9 cellular contexts compared by ENCODE assay signal in the genomic region with DNA sequence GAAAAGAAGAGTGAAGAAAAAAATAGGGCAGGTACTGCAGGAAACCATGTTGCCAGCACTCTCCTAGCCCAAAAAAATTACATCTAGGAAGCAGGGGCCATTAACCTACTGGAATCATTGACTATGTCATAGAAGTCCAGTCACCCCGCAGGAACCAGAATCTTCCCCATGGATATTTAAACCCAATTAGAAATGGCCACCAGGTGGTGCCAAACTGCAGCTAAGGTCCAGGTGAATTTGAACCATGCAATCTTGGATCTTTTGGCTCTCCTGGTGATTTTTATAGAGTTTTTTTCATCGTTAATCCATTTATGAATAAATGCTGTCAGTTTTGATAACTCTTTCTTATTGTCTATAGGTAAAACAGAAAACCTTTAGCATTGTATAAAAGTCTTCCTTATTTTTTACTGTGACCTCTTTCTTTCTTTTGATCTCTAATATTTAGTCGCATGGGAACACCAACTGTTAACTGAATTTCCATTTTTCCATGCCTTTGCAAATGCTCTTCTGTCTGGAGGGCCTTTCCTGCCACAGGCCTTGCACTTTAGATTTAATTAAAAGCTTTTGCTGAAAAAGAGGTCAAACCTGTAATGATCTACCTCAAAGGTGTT.
DNase-seq lines count a peak whose midpoint lies in the region; ATAC-seq and TF ChIP-seq lines count a peak whose summit lies in the region.
"Had no signal": no experiment of that assay in that cellular context is flagged by ENCODE, and none has a peak within 500 bp of the region (broad histone marks: within the 10 kb centered on the region; RNA-seq: fewer than 3 reads in every experiment).

No MANE protein-coding gene starts in this region.

- no peak overlapping the region for H2BK5ac ChIP-seq in mesenchymal stem cell (ENCODE audit: low read depth, low read length, poor library complexity, severe bottlenecking)

- H3K27me3 ChIP-seq in mesenchymal stem cell (ENCODE audit: control insufficient read depth in 1 of 2, insufficient read depth in 1 of 2, low read length in 2 of 2): no peaks in the 10 kb centered on the region
- H3K27me3 ChIP-seq: neutrophil had no signal

- H3K79me1 ChIP-seq in mesenchymal stem cell (replicated peaks; ENCODE audit: low read length, poor library complexity, severe bottlenecking): no peaks in the 10 kb centered on the region

- H3K9me3 ChIP-seq in mesenchymal stem cell (ENCODE audit: control insufficient read depth, low read length): no peaks in the 10 kb centered on the region
- H3K9me3 ChIP-seq: neutrophil had no signal

- no peak overlapping the region for H3K9ac ChIP-seq in mesenchymal stem cell (ENCODE audit: low read length)

- H3K36me3 ChIP-seq in mesenchymal stem cell (ENCODE audit: control insufficient read depth in 1 of 2, insufficient read depth in 2 of 2, low read depth in 1 of 2, low read length in 2 of 2): no peaks in the 10 kb centered on the region
- H3K36me3 ChIP-seq: neutrophil had no signal

- H2AK5ac ChIP-seq in mesenchymal stem cell (ENCODE audit: low read length, severe bottlenecking): no peak overlapping the region

- no peak overlapping the region for H3K4ac ChIP-seq in mesenchymal stem cell (ENCODE audit: low read depth in 1 of 2, low read length in 2 of 2)

- TF ChIP-seq CTCF in cardiac fibroblast (IDR thresholded peaks at IDR 0.05; ENCODE audit: low read depth, low read length): peak; percentile 38

- ATAC-seq in GM18868 (IDR thresholded peaks at IDR 0.05; ENCODE audit: unreplicated experiment) (peak; percentile 71), GM21526 (IDR thresholded peaks at IDR 0.05; ENCODE audit: low FRiP score, unreplicated experiment) (no peak), GM21576 (IDR thresholded peaks at IDR 0.05; ENCODE audit: unreplicated experiment) (no peak)

- WGBS in mesenchymal stem cell: 100% methylated on average over 2 of the region's 3 CpGs

- no peak overlapping the region for H3K4me2 ChIP-seq in mesenchymal stem cell (ENCODE audit: low read length, poor library complexity, severe bottlenecking)

- no peak overlapping the region for H4K8ac ChIP-seq in mesenchymal stem cell (ENCODE audit: low read length)

- no peak overlapping the region for H3K23ac ChIP-seq in mesenchymal stem cell (ENCODE audit: low read length in 2 of 2)

- H2AFZ ChIP-seq in mesenchymal stem cell (ENCODE audit: low read depth, low read length): no peak overlapping the region

- no peak overlapping the region for H3K27ac ChIP-seq in mesenchymal stem cell (ENCODE audit: low read length, poor library complexity, severe bottlenecking)
- H3K27ac ChIP-seq: neutrophil had no signal

- no peak overlapping the region for H2BK120ac ChIP-seq in mesenchymal stem cell (ENCODE audit: low read depth, low read length)

- H3K18ac ChIP-seq in mesenchymal stem cell (ENCODE audit: low read depth in 1 of 2, low read length in 2 of 2): no peak overlapping the region

- H3K14ac ChIP-seq in mesenchymal stem cell (ENCODE audit: low read length in 2 of 2): no peak overlapping the region

- H2BK15ac ChIP-seq in mesenchymal stem cell (ENCODE audit: low read depth, poor library complexity, severe bottlenecking): no peak overlapping the region

- no peaks in the 10 kb centered on the region for H3K4me1 ChIP-seq in mesenchymal stem cell (ENCODE audit: control insufficient read depth, insufficient read depth, low read depth, low read length)

- H4K91ac ChIP-seq in mesenchymal stem cell (ENCODE audit: low read length): no peak overlapping the region

- no peak overlapping the region for H2BK12ac ChIP-seq in mesenchymal stem cell (ENCODE audit: low read length in 2 of 2)

- H3K4me3 ChIP-seq in cardiac fibroblast (replicated peaks in 1 of 2; ENCODE audit: low read depth in 2 of 2, low read length in 2 of 2) (no peak overlapping the region), mesenchymal stem cell (ENCODE audit: insufficient read depth in 1 of 2, low read depth in 1 of 2, low read length in 2 of 2) (no peak overlapping the region)

- DNase-seq in COLO668 (lab: John Stamatoyannopoulos, UW; ENCODE audit: unreplicated experiment): peak; percentile 15
- DNase-seq in NCI-H2107 treated with DMSO at 0.1 percent for 48 hours (lab: John Stamatoyannopoulos, UW; ENCODE audit: unreplicated experiment): peak; percentile 7
- peak; percentile 31 to 43 for DNase-seq in cardiac fibroblast (ENCODE audit: low read depth in 2 of 2)
- DNase-seq in mesenchymal stem cell: peak; percentile 33
- no peak for DNase-seq in ecto neural progenitor cell (ENCODE audit: low spot score)
